In the genomic region with DNA sequence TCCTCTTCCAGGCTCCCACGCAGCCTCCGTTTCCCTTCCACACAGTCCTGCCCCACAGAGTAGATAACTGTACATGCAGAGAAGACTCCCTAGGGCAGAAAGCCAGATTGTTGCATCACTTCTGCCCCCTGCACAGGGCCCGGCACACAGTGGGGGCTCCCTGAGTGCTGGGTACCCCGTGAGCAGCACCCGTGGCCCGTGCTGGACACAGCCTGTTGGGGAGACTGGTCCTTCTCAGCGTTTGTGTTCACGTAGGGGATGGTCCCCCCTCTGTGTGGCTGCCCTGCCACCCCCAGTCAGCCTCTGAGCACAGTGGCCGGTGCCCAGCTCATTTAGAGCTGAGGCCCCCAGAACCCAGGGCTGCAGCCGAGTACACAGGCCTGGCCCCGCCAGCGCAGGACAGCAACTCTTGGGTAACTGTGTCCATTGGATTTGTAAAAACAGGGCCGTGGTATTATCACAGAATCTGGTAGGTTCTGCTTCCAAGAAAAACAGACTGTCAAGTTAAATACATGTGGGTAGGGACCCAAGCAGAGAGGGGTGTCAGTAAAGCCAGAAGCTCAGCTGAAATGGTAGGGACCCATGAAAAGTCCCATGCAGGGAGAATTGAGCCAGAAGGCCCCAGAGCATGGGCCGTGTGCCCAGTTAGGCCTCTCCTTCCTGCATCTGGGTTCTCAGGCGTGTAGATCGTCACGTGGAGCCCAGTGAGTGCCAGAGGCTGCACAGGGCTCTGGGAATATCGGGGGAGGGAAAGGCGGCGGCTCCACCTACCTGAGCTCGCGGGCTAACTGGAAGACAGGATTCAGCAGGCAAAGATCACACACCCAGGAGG, we compare ENCODE assay signal across 9 cellular contexts.
A peak's percentile ranks its signal among the peaks of the same experiment; 100 is the strongest.
DNase-seq lines count a peak whose midpoint lies in the region; ATAC-seq, FAIRE-seq and TF ChIP-seq lines count a peak whose summit lies in the region.
"Had no signal": no experiment of that assay in that cellular context is flagged by ENCODE, and none has a peak within 500 bp of the region (broad histone marks: within the 10 kb centered on the region; RNA-seq: fewer than 3 reads in every experiment).

No MANE protein-coding gene starts in this region.

- no peak overlapping the region for H3K4me3 ChIP-seq in gastrocnemius medialis

- TF ChIP-seq POLR2A in gastrocnemius medialis (IDR thresholded peaks at IDR 0.05), result no peak
- TF ChIP-seq POLR2A in GM12891 (IDR thresholded peaks at IDR 0.05; ENCODE audit: low read depth, low read length), result no peak

- intact Hi-C loops in MCF 10A (cut with micrococcal nuclease), result no loop called here
- intact Hi-C loops in gastrocnemius medialis (cut with DNase I; ENCODE audit: low total_unique reads), result no loop called here

- H3K27ac Mint-ChIP-seq in MCF 10A (ENCODE audit: low read depth, unreplicated experiment), result peak overlapping the region; percentile 70
- H3K27ac Mint-ChIP-seq in activated CD8-positive, alpha-beta T cell treated with anti-CD3 and anti-CD28 coated beads, Interleukin-2, amount 10 ng/mL, durations not matched to agents 7 days and 5 days, result no peak overlapping the region

- no peaks in the 10 kb centered on the region for H3K36me3 ChIP-seq in gastrocnemius medialis

- no peaks in the 10 kb centered on the region for H3K27me3 ChIP-seq in gastrocnemius medialis

- ATAC-seq in gastrocnemius medialis, result peak; percentile 57 to 65
- no peak for ATAC-seq in activated CD8-positive, alpha-beta T cell treated with anti-CD3 and anti-CD28 coated beads, Interleukin-2, amount 10 ng/mL, durations not matched to agents 7 days and 5 days
- ATAC-seq in HG03457 (IDR thresholded peaks at IDR 0.05; ENCODE audit: unreplicated experiment), result no peak

- H3K27me3 Mint-ChIP-seq in MCF 10A (ENCODE audit: insufficient read depth, unreplicated experiment), result no peaks in the 10 kb centered on the region
- H3K27me3 Mint-ChIP-seq in activated CD8-positive, alpha-beta T cell treated with anti-CD3 and anti-CD28 coated beads, Interleukin-2, amount 10 ng/mL, durations not matched to agents 7 days and 5 days (ENCODE audit: low read depth), result no peaks in the 10 kb centered on the region

- CTCF ChIA-PET in MCF 10A (lab: Yijun Ruan, JAX), result interaction anchor here (0.6 to 1.1 kb wide), 2 partner anchors 29 to 384 kb away, joined by 3 to 4 read pairs; no protein-coding TSS in a partner anchor
- CTCF ChIA-PET in activated CD8-positive, alpha-beta T cell treated with anti-CD3 and anti-CD28 coated beads, Interleukin-2, amount 10 ng/mL, durations not matched to agents 7 days and 5 days (lab: Charles Lee), result no interaction called here

- no peak overlapping the region for H3K4me3 Mint-ChIP-seq in MCF 10A (ENCODE audit: unreplicated experiment)
- H3K4me3 Mint-ChIP-seq in activated CD8-positive, alpha-beta T cell treated with anti-CD3 and anti-CD28 coated beads, Interleukin-2, amount 10 ng/mL, durations not matched to agents 7 days and 5 days, result no peak overlapping the region
- H3K4me3 Mint-ChIP-seq: neural crest cell had no signal

- peak; percentile 50 for DNase-seq in HK-2 (ENCODE audit: unreplicated experiment)
- peak; percentile 90 for DNase-seq in MCF 10A (ENCODE audit: unreplicated experiment)
- DNase-seq in hippocampal formation (lab: John Stamatoyannopoulos, UW), result peak; percentile 17 to 21
- peak in 1 of 2 donors; percentile 75 for DNase-seq in gastrocnemius medialis
- DNase-seq in GM12891 (ENCODE audit: insufficient read length, low spot score), result no peak
- DNase-seq in activated naive CD4-positive, alpha-beta T cell treated with Interleukin-2 at 50 U/mL for 16 hours, result no peak
- DNase-seq in activated CD8-positive, alpha-beta T cell treated with anti-CD3 and anti-CD28 coated beads, Interleukin-2, amount 10 ng/mL, durations not matched to agents 7 days and 5 days, result no peak

- BruUV-seq in MCF 10A (replicated peaks; lab: Mats Ljungman, UMichigan), result no TSS peak

- H3K36me3 Mint-ChIP-seq in MCF 10A (ENCODE audit: insufficient read depth, unreplicated experiment), result peaks cover 6% of the 10 kb centered on the region
- H3K36me3 Mint-ChIP-seq in activated CD8-positive, alpha-beta T cell treated with anti-CD3 and anti-CD28 coated beads, Interleukin-2, amount 10 ng/mL, durations not matched to agents 7 days and 5 days (ENCODE audit: low read depth), result no peaks in the 10 kb centered on the region

- H3K4me1 Mint-ChIP-seq in MCF 10A (ENCODE audit: insufficient read depth, unreplicated experiment), result peaks cover 14% of the 10 kb centered on the region
- no peaks in the 10 kb centered on the region for H3K4me1 Mint-ChIP-seq in activated CD8-positive, alpha-beta T cell treated with anti-CD3 and anti-CD28 coated beads, Interleukin-2, amount 10 ng/mL, durations not matched to agents 7 days and 5 days (ENCODE audit: low read depth)

- H3K4me1 ChIP-seq in gastrocnemius medialis, result peaks cover 0 to 4% of the 10 kb centered on the region in 2 donors

- H3K27ac ChIP-seq in gastrocnemius medialis, result peak overlapping the region in 2 of 4 donors; percentile 10 to 46

- H3K9me3 Mint-ChIP-seq in MCF 10A (ENCODE audit: unreplicated experiment), result no peaks in the 10 kb centered on the region
- no peaks in the 10 kb centered on the region for H3K9me3 Mint-ChIP-seq in activated CD8-positive, alpha-beta T cell treated with anti-CD3 and anti-CD28 coated beads, Interleukin-2, amount 10 ng/mL, durations not matched to agents 7 days and 5 days (ENCODE audit: insufficient read depth)
- H3K9me3 Mint-ChIP-seq: neural crest cell had no signal

- POLR2A ChIA-PET in MCF 10A (lab: Yijun Ruan, JAX), result interaction anchor here (1.0 kb wide), 3 partner anchors 76 to 243 kb away, joined by 3 read pairs; no protein-coding TSS in a partner anchor
- POLR2A ChIA-PET in activated CD8-positive, alpha-beta T cell treated with anti-CD3 and anti-CD28 coated beads, Interleukin-2, amount 10 ng/mL, durations not matched to agents 7 days and 5 days (lab: Charles Lee), result no interaction called here

- TF ChIP-seq CTCF in MCF 10A (IDR thresholded peaks at IDR 0.05; ENCODE audit: unreplicated experiment) (no peak), gastrocnemius medialis (IDR thresholded peaks at IDR 0.05 in 4 of 5, conservative IDR thresholded peaks at IDR 0.05 in 1 of 5) (no peak)

- in situ Hi-C loops in gastrocnemius medialis (cut with MboI; ENCODE audit: low sequenced_read_pairs in 4 of 4), result no loop called here

- FAIRE-seq in GM12891 (lab: Jason Lieb, UNC), result no peak

- no peaks in the 10 kb centered on the region for H3K9me3 ChIP-seq in gastrocnemius medialis

TF ChIP-seq in GM12891, 5 proteins besides CTCF, POLR2A, EP300 and RAD21:
- TF ChIP-seq POLR2AphosphoS5 (IDR thresholded peaks at IDR 0.05; ENCODE audit: low read depth, low read length) (no peak), POU2F2 (IDR thresholded peaks at IDR 0.05; ENCODE audit: low read depth, low read length) (no peak), TAF1 (IDR thresholded peaks at IDR 0.05; ENCODE audit: low read depth, low read length) (no peak), SPI1 (IDR thresholded peaks at IDR 0.05; ENCODE audit: low read depth, low read length) (no peak), PAX5 (IDR thresholded peaks at IDR 0.05; ENCODE audit: insufficient read depth, low read length, severe bottlenecking) (no peak)

Comparison
In these comparisons a context has a peak if more than half of its experiments do, and no peak if none do; other contexts are left out.
1. DNase-seq: peak in HK-2 (single experiment), MCF 10A (single experiment) and hippocampal formation (2 of 2); none in GM12891 (single experiment), activated naive CD4-positive, alpha-beta T cell treated with Interleukin-2 at 50 U/mL for 16 hours (single experiment) and activated CD8-positive, alpha-beta T cell treated with anti-CD3 and anti-CD28 coated beads, Interleukin-2, amount 10 ng/mL, durations not matched to agents 7 days and 5 days (single experiment).
2. ATAC-seq: peak in gastrocnemius medialis (2 of 2); none in activated CD8-positive, alpha-beta T cell treated with anti-CD3 and anti-CD28 coated beads, Interleukin-2, amount 10 ng/mL, durations not matched to agents 7 days and 5 days (single experiment) and HG03457 (single experiment).